In genomic region chr20:43513298-43514061, GRCh38 we compare ENCODE assay signal across 2 cellular contexts.
TF ChIP-seq lines count a peak whose summit lies in the region.

No MANE protein-coding gene starts in this region.

TF ChIP-seq in HCT116, 20 proteins besides CTCF, POLR2A, EP300 and RAD21:
- TF ChIP-seq POLR2AphosphoS5 (IDR thresholded peaks at IDR 0.05; ENCODE audit: low read depth, low read length) (peak; percentile 35), EZH2 (IDR thresholded peaks at IDR 0.05) (no peak), ZFX (IDR thresholded peaks at IDR 0.05) (0 out of 2 replicates have a peak, but pooled peaks have one; percentile 3), ZNF274 (IDR thresholded peaks at IDR 0.05; ENCODE audit: low read depth, low read length) (no peak), YY1 (IDR thresholded peaks at IDR 0.05; ENCODE audit: extremely low read depth, insufficient replicate concordance, low read depth, low read length) (no peak), SRF (IDR thresholded peaks at IDR 0.05; ENCODE audit: low read depth) (no peak), SP1 (IDR thresholded peaks at IDR 0.05; ENCODE audit: low read depth) (no peak), ELF1 (IDR thresholded peaks at IDR 0.05; ENCODE audit: borderline replicate concordance, low read depth) (no peak), EGR1 (IDR thresholded peaks at IDR 0.05; ENCODE audit: low read depth) (no peak), TCF7L2 (IDR thresholded peaks at IDR 0.05; ENCODE audit: borderline replicate concordance, extremely low read depth, insufficient read depth, insufficient read length) (no peak)

TF ChIP-seq in K562, 482 proteins besides CTCF, POLR2A, EP300 and RAD21:
- TF ChIP-seq SPI1 (IDR thresholded peaks at IDR 0.05; ENCODE audit: borderline replicate concordance, low read depth, low read length) (no peak), RBFOX2 (IDR thresholded peaks at IDR 0.05; ENCODE audit: low read depth, low read length) (peak; percentile 71), ATF7 (IDR thresholded peaks at IDR 0.05) (no peak), POLR2G (IDR thresholded peaks at IDR 0.05; ENCODE audit: low read depth, low read length) (peak; percentile 80), TAF1 (IDR thresholded peaks at IDR 0.05; ENCODE audit: control insufficient read depth, extremely low read depth, insufficient read depth, low read length, severe bottlenecking) (peak; percentile 27), PHF8 (IDR thresholded peaks at IDR 0.05; ENCODE audit: borderline replicate concordance, low read length) (peak; percentile 47; the same call in 1 of the 2 replicates), ZFX (CRISPR knock-in tag; IDR thresholded peaks at IDR 0.05) (peak; percentile 68), ZNF232 (CRISPR knock-in tag; IDR thresholded peaks at IDR 0.05) (no peak), TEAD2 (tag; IDR thresholded peaks at IDR 0.05) (no peak), NFYB (IDR thresholded peaks at IDR 0.05; ENCODE audit: extremely low read depth, insufficient read length) (no peak), MTA3 (IDR thresholded peaks at IDR 0.05; ENCODE audit: borderline replicate concordance) (no peak), SUPT5H (IDR thresholded peaks at IDR 0.05) (peak; percentile 27; the same call in 1 of the 2 replicates), HSF4 (CRISPR knock-in tag; IDR thresholded peaks at IDR 0.05; ENCODE audit: borderline replicate concordance) (no peak)
